ENCODE assay signal across 18 cellular contexts in genomic region chr6:121584591-121585369, GRCh38.
DNase-seq lines count a peak whose midpoint lies in the region; ATAC-seq and TF ChIP-seq lines count a peak whose summit lies in the region.
"Had no signal": no experiment of that assay in that cellular context is flagged by ENCODE, and none has a peak within 500 bp of the region (broad histone marks: within the 10 kb centered on the region; RNA-seq: fewer than 3 reads in every experiment).

No MANE protein-coding gene starts in this region.

- H3K9me3 ChIP-seq in right cardiac atrium (ENCODE audit: control insufficient read depth, low read length) (no peaks in the 10 kb centered on the region), uterus (no peaks in the 10 kb centered on the region)
- H3K9me3 ChIP-seq: thyroid gland had no signal

- TF ChIP-seq POLR2A in uterus (IDR thresholded peaks at IDR 0.05) = no peak

- H3K9me3 Mint-ChIP-seq in activated naive CD4-positive, alpha-beta T cell treated with anti-CD3 and anti-CD28 coated beads, Interleukin-2, amount 10 ng/mL, durations not matched to agents 7 days and 5 days = no peaks in the 10 kb centered on the region
- H3K9me3 Mint-ChIP-seq: activated naive CD8-positive, alpha-beta T cell treated with anti-CD3 and anti-CD28 coated beads, Interleukin-2, amount 50 U/mL, for 24 hours had no signal

- H3K36me3 Mint-ChIP-seq in activated naive CD4-positive, alpha-beta T cell treated with anti-CD3 and anti-CD28 coated beads, Interleukin-2, amount 10 ng/mL, durations not matched to agents 7 days and 5 days = no peaks in the 10 kb centered on the region

- H3K27me3 ChIP-seq in right cardiac atrium (ENCODE audit: control insufficient read depth, insufficient read depth) = no peaks in the 10 kb centered on the region
- H3K27me3 ChIP-seq in uterus = no peaks in the 10 kb centered on the region
- H3K27me3 ChIP-seq: hepatocyte, thyroid gland had no signal

- DNase-seq in activated naive CD4-positive, alpha-beta T cell treated with anti-CD3 and anti-CD28 coated beads, Interleukin-2, amount 10 ng/mL, durations not matched to agents 7 days and 5 days = no peak
- no peak for DNase-seq in activated naive CD4-positive, alpha-beta T cell (lab: John Stamatoyannopoulos, UW)
- peak; percentile 51 to 73 for DNase-seq in cardiac fibroblast (ENCODE audit: low read depth in 2 of 2)
- no peak for DNase-seq in right cardiac atrium
- no peak for DNase-seq in uterus
- DNase-seq in HK-2 (ENCODE audit: unreplicated experiment) = no peak
- DNase-seq in NCI-H2081 treated with DMSO at 0.1 percent for 48 hours (lab: John Stamatoyannopoulos, UW) = no peak
- DNase-seq: 8988T; activated CD4-positive, CD25-positive, alpha-beta regulatory T cell; activated naive CD8-positive, alpha-beta T cell treated with anti-CD3 and anti-CD28 coated beads, Interleukin-2, amount 50 U/mL, for 24 hours; Calu3; NCI-H2171 treated with DMSO at 0.1 percent for 48 hours; occipital lobe; thyroid gland had no signal

- H3K4me3 ChIP-seq in cardiac fibroblast (replicated peaks in 1 of 2; ENCODE audit: low read depth in 2 of 2, low read length in 2 of 2) = no peak overlapping the region
- no peak overlapping the region for H3K4me3 ChIP-seq in right cardiac atrium (ENCODE audit: low read length)
- H3K4me3 ChIP-seq in uterus = no peak overlapping the region
- H3K4me3 ChIP-seq: hepatocyte, lung, SK-N-MC, thyroid gland had no signal

- intact Hi-C loops in right cardiac atrium (cut with DNase I) = no loop called here
- intact Hi-C loops in uterus (cut with DNase I; ENCODE audit: low total_unique reads) = no loop called here

- 36% methylated on average over 4 of the region's 4 CpGs for WGBS in right cardiac atrium

- no peaks in the 10 kb centered on the region for H3K27me3 Mint-ChIP-seq in activated naive CD4-positive, alpha-beta T cell treated with anti-CD3 and anti-CD28 coated beads, Interleukin-2, amount 10 ng/mL, durations not matched to agents 7 days and 5 days
- H3K27me3 Mint-ChIP-seq: activated naive CD8-positive, alpha-beta T cell treated with anti-CD3 and anti-CD28 coated beads, Interleukin-2, amount 50 U/mL, for 24 hours had no signal

- H3K4me3 Mint-ChIP-seq in activated naive CD4-positive, alpha-beta T cell treated with anti-CD3 and anti-CD28 coated beads, Interleukin-2, amount 10 ng/mL, durations not matched to agents 7 days and 5 days = no peak overlapping the region
- H3K4me3 Mint-ChIP-seq: activated naive CD8-positive, alpha-beta T cell treated with anti-CD3 and anti-CD28 coated beads, Interleukin-2, amount 50 U/mL, for 24 hours had no signal

- peak overlapping the region; percentile 52 for H3K27ac Mint-ChIP-seq in activated naive CD4-positive, alpha-beta T cell treated with anti-CD3 and anti-CD28 coated beads, Interleukin-2, amount 10 ng/mL, durations not matched to agents 7 days and 5 days
- H3K27ac Mint-ChIP-seq: activated naive CD8-positive, alpha-beta T cell treated with anti-CD3 and anti-CD28 coated beads, Interleukin-2, amount 50 U/mL, for 24 hours had no signal

- no peaks in the 10 kb centered on the region for H3K36me3 ChIP-seq in uterus
- H3K36me3 ChIP-seq: thyroid gland had no signal

- ATAC-seq in right cardiac atrium (peak; percentile 61 to 91), HG02588 (IDR thresholded peaks at IDR 0.05; ENCODE audit: unreplicated experiment) (no peak)
- ATAC-seq: activated naive CD8-positive, alpha-beta T cell treated with anti-CD3 and anti-CD28 coated beads, Interleukin-2, amount 50 U/mL, for 24 hours had no signal

- no peak overlapping the region for H3K27ac ChIP-seq in right cardiac atrium (ENCODE audit: low read length)
- peak overlapping the region; percentile 0 to 71 for H3K27ac ChIP-seq in uterus
- H3K27ac ChIP-seq: hepatocyte, SK-N-MC, thyroid gland had no signal

- H3K4me1 Mint-ChIP-seq in activated naive CD4-positive, alpha-beta T cell treated with anti-CD3 and anti-CD28 coated beads, Interleukin-2, amount 10 ng/mL, durations not matched to agents 7 days and 5 days = peaks cover 11% of the 10 kb centered on the region
- H3K4me1 Mint-ChIP-seq: activated naive CD8-positive, alpha-beta T cell treated with anti-CD3 and anti-CD28 coated beads, Interleukin-2, amount 50 U/mL, for 24 hours had no signal

- CTCF ChIA-PET in activated naive CD4-positive, alpha-beta T cell treated with anti-CD3 and anti-CD28 coated beads, Interleukin-2, amount 10 ng/mL, durations not matched to agents 7 days and 5 days (lab: Charles Lee) = no interaction called here

- H3K4me1 ChIP-seq in right cardiac atrium (ENCODE audit: control insufficient read depth, insufficient read depth, low read length) = no peaks in the 10 kb centered on the region
- H3K4me1 ChIP-seq in uterus = no peaks in the 10 kb centered on the region
- H3K4me1 ChIP-seq: thyroid gland had no signal

- no peak for TF ChIP-seq CTCF in cardiac fibroblast (IDR thresholded peaks at IDR 0.05; ENCODE audit: low read depth, low read length)
- no peak for TF ChIP-seq CTCF in uterus (IDR thresholded peaks at IDR 0.05)

Comparison
In these comparisons a context has a peak if more than half of its experiments do, and no peak if none do; other contexts are left out.
1. DNase-seq: peak in cardiac fibroblast (2 of 2); none in activated naive CD4-positive, alpha-beta T cell treated with anti-CD3 and anti-CD28 coated beads, Interleukin-2, amount 10 ng/mL, durations not matched to agents 7 days and 5 days (single experiment), activated naive CD4-positive, alpha-beta T cell (0 of 4), right cardiac atrium (0 of 3), uterus (0 of 2), HK-2 (single experiment) and NCI-H2081 treated with DMSO at 0.1 percent for 48 hours (single experiment).